14 cellular contexts compared by ENCODE assay signal in the genomic region with DNA sequence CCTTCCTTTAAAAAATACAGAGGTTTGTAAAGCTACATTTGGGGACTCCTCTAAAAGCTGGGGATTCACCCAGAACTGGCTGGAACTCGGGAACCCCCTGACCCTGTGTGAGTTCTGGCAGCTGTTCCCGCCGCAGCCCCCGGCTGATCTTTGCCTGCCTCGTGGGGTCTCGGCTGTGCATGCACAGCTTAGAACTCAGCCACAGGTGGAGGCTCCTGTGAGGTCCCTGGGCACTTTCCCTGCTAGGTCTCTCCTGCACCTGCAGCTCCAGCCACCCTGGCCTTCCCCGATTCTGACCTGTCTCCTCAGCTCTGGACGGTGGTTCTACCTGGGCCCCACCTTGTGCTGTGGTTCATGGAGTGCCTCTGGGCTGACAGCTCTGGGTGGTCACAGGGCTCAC. TPM values are rescaled to one million over a fixed set of nuclear protein-coding genes. Genes with fewer than 3 reads are reported as not detected.
DNase-seq lines count a peak whose midpoint lies in the region; ATAC-seq and TF ChIP-seq lines count a peak whose summit lies in the region.
"Had no signal": no experiment of that assay in that cellular context is flagged by ENCODE, and none has a peak within 500 bp of the region (broad histone marks: within the 10 kb centered on the region; RNA-seq: fewer than 3 reads in every experiment).

No MANE protein-coding gene starts in this region.

- H3K9me3 ChIP-seq in left ventricle myocardium inferior (replicated peaks) (peaks cover 7% of the 10 kb centered on the region), OCI-LY3 (ENCODE audit: insufficient read depth, low read length) (no peaks in the 10 kb centered on the region), neuronal stem cell (replicated peaks in 1 of 2; ENCODE audit: control insufficient read depth in 2 of 2, insufficient read depth in 1 of 2, low read depth in 1 of 2, low read length in 2 of 2) (peaks cover 3 to 14% of the 10 kb centered on the region in 2 donors), breast epithelium (no peaks in the 10 kb centered on the region)

- H3K79me1 ChIP-seq in neuronal stem cell (ENCODE audit: low read depth, low read length), result peaks cover 1% of the 10 kb centered on the region

- peak overlapping the region; percentile 9 for H3K18ac ChIP-seq in neuronal stem cell (ENCODE audit: low read length)

- H4K20me1 ChIP-seq in OCI-LY3 (ENCODE audit: insufficient read depth, low read length), result no peaks in the 10 kb centered on the region

- no peak overlapping the region for H2AK5ac ChIP-seq in neuronal stem cell (ENCODE audit: low read depth, low read length)

- TF ChIP-seq CTCF in left ventricle myocardium inferior (IDR thresholded peaks at IDR 0.05; ENCODE audit: borderline replicate concordance) (no peak), OCI-LY3 (IDR thresholded peaks at IDR 0.05; ENCODE audit: low read depth, low read length) (no peak), breast epithelium (IDR thresholded peaks at IDR 0.05) (no peak)

- H3K4me1 ChIP-seq in left ventricle myocardium inferior, result peaks cover 14% of the 10 kb centered on the region
- peaks cover 42% of the 10 kb centered on the region for H3K4me1 ChIP-seq in OCI-LY3 (ENCODE audit: low read length)
- peaks cover 25 to 31% of the 10 kb centered on the region in 2 donors for H3K4me1 ChIP-seq in neuronal stem cell (ENCODE audit: control insufficient read depth in 2 of 2, insufficient read depth in 1 of 2, low read depth in 1 of 2, low read length in 2 of 2)
- peaks cover 0 to 5% of the 10 kb centered on the region in 2 donors for H3K4me1 ChIP-seq in breast epithelium

- H3K4ac ChIP-seq in neuronal stem cell (ENCODE audit: low read length), result no peak overlapping the region

- H3K4me3 ChIP-seq in left ventricle myocardium inferior (no peak overlapping the region), OCI-LY3 (ENCODE audit: low read length) (peak overlapping the region; percentile 80; the same call in 1 of the 2 replicates), neuronal stem cell (ENCODE audit: low read length in 2 of 2) (no peak overlapping the region), breast epithelium (no peak overlapping the region)
- H3K4me3 ChIP-seq: BLaER1 treated with 17β-estradiol and CSF1 and Interleukin-3, amounts not matched to agents 10 nM and 100 nM; GM12878 had no signal

- intact Hi-C loops in Right ventricle myocardium inferior (cut with DNase I) (no loop called here), left ventricle myocardium inferior (cut with micrococcal nuclease) (no loop called here), breast epithelium (cut with DNase I; ENCODE audit: low total_unique reads) (no loop called here)

- H2BK120ac ChIP-seq in neuronal stem cell (ENCODE audit: low read depth, low read length), result no peak overlapping the region

- peaks cover 76% of the 10 kb centered on the region for H3K79me2 ChIP-seq in OCI-LY3 (ENCODE audit: low read length)

- H4K8ac ChIP-seq in neuronal stem cell (ENCODE audit: low read depth, low read length), result no peak overlapping the region

- no peak overlapping the region for H2BK5ac ChIP-seq in neuronal stem cell (ENCODE audit: low read length)

- peak overlapping the region; percentile 43 for H3K23ac ChIP-seq in neuronal stem cell (ENCODE audit: low read depth, low read length, poor library complexity)

- WGBS in neuronal stem cell (ENCODE audit: extremely low coverage in 2 of 2, insufficient read length in 2 of 2, insufficient replicate concordance in 1 of 2), 2 donors, result no CpG with 5 or more reads among the region's 8 CpGs

- H2BK12ac ChIP-seq in neuronal stem cell (ENCODE audit: low read length), result no peak overlapping the region

- no peak overlapping the region for H3K9ac ChIP-seq in OCI-LY3 (ENCODE audit: low read length)
- no peak overlapping the region for H3K9ac ChIP-seq in neuronal stem cell (ENCODE audit: low read depth, low read length, poor library complexity)

- H2AFZ ChIP-seq in OCI-LY3 (ENCODE audit: low read depth, low read length) (no peak overlapping the region), neuronal stem cell (ENCODE audit: low read length) (no peak overlapping the region)

- no peak overlapping the region for H2BK15ac ChIP-seq in neuronal stem cell (ENCODE audit: low read length)

- DNase-seq in Right ventricle myocardium inferior (ENCODE audit: missing footprints) (peak; percentile 63), left ventricle myocardium inferior (no peak), neuronal stem cell (ENCODE audit: low spot score) (no peak), ureter (ENCODE audit: low spot score) (peak; percentile 22), breast epithelium (ENCODE audit: low spot score in 2 of 2) (no peak), AML-193 (lab: John Stamatoyannopoulos, UW) (no peak)
- DNase-seq: 8988T; CD4-positive, CD25-positive, alpha-beta regulatory T cell; DMS79 had no signal

- H3K14ac ChIP-seq in neuronal stem cell (ENCODE audit: low read length), result no peak overlapping the region

- no peak for TF ChIP-seq POLR2A in breast epithelium (IDR thresholded peaks at IDR 0.05)

- peak overlapping the region; percentile 97 for H3K4me2 ChIP-seq in OCI-LY3 (ENCODE audit: low read length)
- H3K4me2 ChIP-seq in neuronal stem cell (ENCODE audit: insufficient read depth, low read length, poor library complexity, severe bottlenecking), result no peak overlapping the region

- ATAC-seq in Right ventricle myocardium inferior, result no peak
- ATAC-seq: GM12878, HCT116 had no signal

- H3K27ac ChIP-seq in left ventricle myocardium inferior (replicated peaks) (no peak overlapping the region), OCI-LY3 (ENCODE audit: low read length) (no peak overlapping the region), neuronal stem cell (replicated peaks; ENCODE audit: low read length) (no peak overlapping the region), breast epithelium (no peak overlapping the region)
- H3K27ac ChIP-seq: BLaER1 treated with 17β-estradiol and CSF1 and Interleukin-3, amounts not matched to agents 10 nM and 100 nM had no signal

- no peaks in the 10 kb centered on the region for H3K36me3 ChIP-seq in left ventricle myocardium inferior
- H3K36me3 ChIP-seq in OCI-LY3 (replicated peaks; ENCODE audit: low read depth, low read length), result peaks cover 22% of the 10 kb centered on the region
- H3K36me3 ChIP-seq in neuronal stem cell (replicated peaks in 1 of 2; ENCODE audit: control insufficient read depth in 2 of 2, insufficient read depth in 2 of 2, low read length in 2 of 2), result peaks cover 0 to 5% of the 10 kb centered on the region in 2 donors
- H3K36me3 ChIP-seq in breast epithelium, result no peaks in the 10 kb centered on the region

- H4K91ac ChIP-seq in neuronal stem cell (ENCODE audit: low read depth, low read length, poor library complexity), result no peak overlapping the region

- H3K27me3 ChIP-seq in left ventricle myocardium inferior (ENCODE audit: low read depth) (no peaks in the 10 kb centered on the region), OCI-LY3 (ENCODE audit: low read depth, low read length) (no peaks in the 10 kb centered on the region), neuronal stem cell (ENCODE audit: control insufficient read depth in 3 of 3, insufficient read depth in 3 of 3, low read depth in 1 of 3, low read length in 3 of 3) (no peaks in the 10 kb centered on the region), breast epithelium (no peaks in the 10 kb centered on the region)
- H3K27me3 ChIP-seq: BLaER1 treated with 17β-estradiol and CSF1 and Interleukin-3, amounts not matched to agents 10 nM and 100 nM had no signal

RNA-seq across cellular contexts. Expression of a gene that starts 48.6 kb away (rescaled TPM):
- total RNA-seq in Right ventricle myocardium inferior (1.5 TPM), left ventricle myocardium inferior (0.80 TPM), ureter (not detected), breast epithelium (1 to 10 TPM in 1 of 3 donors, under 1 TPM in 1, not detected in 1; 0.59 to 1.3 TPM)
- polyA plus RNA-seq in neuronal stem cell (2013, experiment 1 of 2), result 0.59 TPM
- 0.61 TPM for polyA plus RNA-seq in neuronal stem cell (2013, experiment 2 of 2)
- total RNA-seq: CD4-positive, CD25-positive, alpha-beta regulatory T cell; G401 had no signal
- polyA plus RNA-seq: GM12878 had no signal

Comparison
In these comparisons a context has a peak if more than half of its experiments do, and no peak if none do; other contexts are left out.
1. DNase-seq: peak in Right ventricle myocardium inferior (single experiment) and ureter (single experiment); none in left ventricle myocardium inferior (single experiment), neuronal stem cell (single experiment), breast epithelium (0 of 2) and AML-193 (0 of 2).